Comparison of ENCODE assay signal across 8 cellular contexts in the genomic region with DNA sequence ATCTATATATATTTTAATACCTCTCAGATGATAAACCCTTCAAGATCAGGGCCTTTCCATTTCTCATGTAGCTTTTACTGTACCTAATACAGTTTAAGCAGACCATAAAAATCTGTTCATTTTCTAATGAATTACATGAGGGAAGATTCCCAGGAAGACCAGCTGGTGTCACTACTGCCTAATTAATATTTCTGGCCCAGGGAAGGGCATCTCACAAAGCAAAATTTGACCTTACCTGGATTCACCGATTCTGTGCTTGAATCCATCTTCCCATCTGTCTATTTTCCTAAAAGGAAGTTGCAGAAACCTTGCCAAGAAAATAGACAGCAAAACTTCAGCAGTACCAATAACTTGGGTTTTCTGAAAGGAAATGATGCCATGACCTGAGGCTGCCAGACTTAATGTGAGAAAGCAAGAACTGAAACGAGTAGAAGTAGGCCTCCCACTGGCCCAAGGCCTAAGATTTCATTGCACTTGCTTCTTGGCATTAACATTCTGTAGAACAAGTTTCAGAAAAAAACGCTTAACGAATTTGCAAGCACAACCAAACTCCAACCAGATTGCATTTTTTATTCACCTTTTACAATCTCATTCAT.
DNase-seq lines count a peak whose midpoint lies in the region; ATAC-seq and TF ChIP-seq lines count a peak whose summit lies in the region.

No MANE protein-coding gene starts in this region.

- H3K4me1 Mint-ChIP-seq in activated T-cell treated with anti-CD3 and anti-CD28 coated beads, Interleukin-2, amount 50 U/mL, for 4 hours (ENCODE audit: low read depth) = no peaks in the 10 kb centered on the region

- no peak for ATAC-seq in GM21526 (IDR thresholded peaks at IDR 0.05; ENCODE audit: low FRiP score, unreplicated experiment)
- no peak for ATAC-seq in activated T-cell treated with anti-CD3 and anti-CD28 coated beads, Interleukin-2, amount 50 U/mL, for 4 hours

- H3K4me3 ChIP-seq in WI38 (ENCODE audit: low read depth, low read length) = no peak overlapping the region

- H3K4me3 Mint-ChIP-seq in activated T-cell treated with anti-CD3 and anti-CD28 coated beads, Interleukin-2, amount 50 U/mL, for 4 hours = no peak overlapping the region

- in situ Hi-C loops in GM13977 (cut with MboI; ENCODE audit: low pct_unique_long_range_greater_than_20kb, low sequenced_read_pairs, unreplicated experiment) (no loop called here), KBM-7 (cut with MboI; ENCODE audit: low pct_unique_long_range_greater_than_20kb, low sequenced_read_pairs) (no loop called here)

- DNase-seq in Ammon's horn (ENCODE audit: low spot score) = peak; percentile 32
- peak; percentile 31 for DNase-seq in GM13977 (ENCODE audit: low spot score)
- peak; percentile 4 for DNase-seq in KBM-7
- peak; percentile 27 for DNase-seq in kidney glomerular epithelial cell (lab: John Stamatoyannopoulos, UW)
- no peak for DNase-seq in SIG-M5 treated with dmso at 0.1 percent for 504 hours (lab: John Stamatoyannopoulos, UW; ENCODE audit: unreplicated experiment)
- no peak for DNase-seq in activated T-cell treated with anti-CD3 and anti-CD28 coated beads, Interleukin-2, amount 50 U/mL, for 4 hours

- no peaks in the 10 kb centered on the region for H3K36me3 Mint-ChIP-seq in activated T-cell treated with anti-CD3 and anti-CD28 coated beads, Interleukin-2, amount 50 U/mL, for 4 hours (ENCODE audit: insufficient read depth)

- TF ChIP-seq CTCF in GM13977 (IDR thresholded peaks at IDR 0.05; ENCODE audit: extremely low read depth, insufficient read depth, missing control alignments) (peak; percentile 60), WI38 (IDR thresholded peaks at IDR 0.05; ENCODE audit: low read depth, low read length) (peak; percentile 28; the same call in 1 of the 2 replicates)

- no peaks in the 10 kb centered on the region for H3K9me3 Mint-ChIP-seq in activated T-cell treated with anti-CD3 and anti-CD28 coated beads, Interleukin-2, amount 50 U/mL, for 4 hours

- H3K27me3 Mint-ChIP-seq in activated T-cell treated with anti-CD3 and anti-CD28 coated beads, Interleukin-2, amount 50 U/mL, for 4 hours (ENCODE audit: low read depth) = peaks cover 2% of the 10 kb centered on the region

Comparison
In these comparisons a context has a peak if more than half of its experiments do, and no peak if none do; other contexts are left out.
1. DNase-seq: peak in Ammon's horn (single experiment), GM13977 (single experiment), KBM-7 (single experiment) and kidney glomerular epithelial cell (single experiment); none in SIG-M5 treated with dmso at 0.1 percent for 504 hours (single experiment) and activated T-cell treated with anti-CD3 and anti-CD28 coated beads, Interleukin-2, amount 50 U/mL, for 4 hours (single experiment).